2 cellular contexts compared by ENCODE assay signal in the genomic region with DNA sequence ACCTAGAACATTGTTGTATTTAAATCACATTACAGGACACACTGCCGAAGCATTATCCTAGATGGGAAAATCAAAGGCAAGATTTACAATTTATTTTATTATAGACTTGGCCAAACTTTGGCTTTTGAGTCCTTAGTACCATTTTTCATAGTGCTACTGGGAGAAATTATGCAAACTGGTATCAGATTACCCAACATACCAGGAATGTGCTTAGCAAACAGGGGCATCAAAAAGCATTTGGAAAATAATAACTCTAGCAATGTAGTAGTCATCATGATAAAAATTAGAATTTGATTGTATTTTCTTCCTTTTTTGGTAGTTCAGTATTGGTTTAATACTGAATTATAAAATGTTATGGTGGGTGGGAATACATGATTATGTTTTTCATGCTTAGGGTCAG.
TF ChIP-seq lines count a peak whose summit lies in the region.

No MANE protein-coding gene starts in this region.

TF ChIP-seq in IMR-90, 13 proteins besides CTCF, POLR2A, EP300 and RAD21:
- TF ChIP-seq CEBPB (IDR thresholded peaks at IDR 0.05; ENCODE audit: low read depth, low read length) = peak; percentile 50; the same call in 1 of the 2 replicates
- no peak for TF ChIP-seq USF2 (IDR thresholded peaks at IDR 0.05; ENCODE audit: low read depth, low read length)
TF ChIP-seq in IMR-90: peak in this region for 1.

TF ChIP-seq in HepG2, 621 proteins besides CTCF, POLR2A, EP300 and RAD21:
- no peak for TF ChIP-seq SIN3A (IDR thresholded peaks at IDR 0.05; ENCODE audit: borderline replicate concordance, low read depth, low read length)
- TF ChIP-seq SIX1 (CRISPR knock-in tag; IDR thresholded peaks at IDR 0.05; ENCODE audit: borderline replicate concordance) = peak; percentile 56; the same call in 1 of the 2 replicates
TF ChIP-seq in HepG2: peak in this region for 1.
